Comparison of ENCODE assay signal across 8 cellular contexts in genomic region chr17:28951428-28951990, GRCh38. TPM values are rescaled to one million over a fixed set of nuclear protein-coding genes. Genes with fewer than 3 reads are reported as not detected.
DNase-seq lines count a peak whose midpoint lies in the region; ATAC-seq, FAIRE-seq and TF ChIP-seq lines count a peak whose summit lies in the region.

TSS of gene PHF12 (minus strand) at chr17:28951518. CDS start at chr17:28950960, 558 bp downstream.

- no TSS peak for BruUV-seq in A673 (replicated peaks; lab: Mats Ljungman, UMichigan)
- BruUV-seq in mammary epithelial cell (replicated peaks; lab: Mats Ljungman, UMichigan), result no TSS peak

- H3K4me3 ChIP-seq in A673 (ENCODE audit: low read depth, low read length, poor library complexity, severe bottlenecking), result peak within 1 kb of the TSS; percentile 88
- peak within 1 kb of the TSS; percentile 95 for H3K4me3 ChIP-seq in WERI-Rb-1 (ENCODE audit: low read depth, low read length)
- peak within 1 kb of the TSS; percentile 78 to 85 (median 81) for H3K4me3 ChIP-seq in mammary epithelial cell (replicated peaks in 1 of 3; ENCODE audit: insufficient read depth in 1 of 3, low read depth in 2 of 3, low read length in 3 of 3)
- peak within 1 kb of the TSS; percentile 93 to 98 for H3K4me3 ChIP-seq in small intestine (ENCODE audit: low read depth in 1 of 2, low read length in 2 of 2)

- peak within 1 kb of the TSS; percentile 88 for H2AFZ ChIP-seq in mammary epithelial cell (ENCODE audit: low read depth, low read length)

- H3K27me3 ChIP-seq in A673 (replicated peaks; ENCODE audit: insufficient read depth, low read depth, low read length, poor library complexity) (no peaks in the 10 kb centered on the region), WERI-Rb-1 (ENCODE audit: insufficient read depth, low read depth, severe bottlenecking) (no peaks in the 10 kb centered on the region), mammary epithelial cell (ENCODE audit: insufficient read depth, low read length) (no peaks in the 10 kb centered on the region), small intestine (ENCODE audit: control insufficient read depth in 2 of 2, insufficient read depth in 2 of 2, low read length in 2 of 2) (no peaks in the 10 kb centered on the region)

- dilution Hi-C loops in mammary epithelial cell (cut with HindIII; ENCODE audit: low sequenced_read_pairs), result no loop called here

- H3K4me1 ChIP-seq in A673 (ENCODE audit: insufficient read depth, low read length, poor library complexity, severe bottlenecking) (peaks cover 30% of the 10 kb centered on the region), mammary epithelial cell (ENCODE audit: insufficient read depth, low read length) (peaks cover 15% of the 10 kb centered on the region), small intestine (ENCODE audit: control insufficient read depth in 2 of 2, insufficient read depth in 1 of 2, low read depth in 1 of 2, low read length in 1 of 2) (peaks cover 0 to 6% of the 10 kb centered on the region in 2 donors)

- POLR2A ChIA-PET in A673 (lab: Charles Lee; ENCODE audit: low non-redundant PET), result interaction anchor here (0.6 to 1.0 kb wide), 2 partner anchors 39 to 232 kb away, joined by 5 to 9 read pairs; partner anchors contain the start of gene RPL23A

- peak within 1 kb of the TSS; percentile 93 for H3K4me2 ChIP-seq in mammary epithelial cell (ENCODE audit: insufficient read depth, low read depth, low read length)

- H3K9me3 ChIP-seq in A673 (ENCODE audit: low read depth, low read length, poor library complexity, severe bottlenecking), result no peaks in the 10 kb centered on the region
- H3K9me3 ChIP-seq in WERI-Rb-1 (ENCODE audit: severe bottlenecking), result no peaks in the 10 kb centered on the region
- no peaks in the 10 kb centered on the region for H3K9me3 ChIP-seq in mammary epithelial cell (replicated peaks; ENCODE audit: insufficient read depth, low read length)
- H3K9me3 ChIP-seq in small intestine (ENCODE audit: control insufficient read depth, low read depth), result no peaks in the 10 kb centered on the region

- ATAC-seq in GM18873 (IDR thresholded peaks at IDR 0.05; ENCODE audit: low FRiP score, unreplicated experiment) (peak; percentile 57), HG03139 (IDR thresholded peaks at IDR 0.05; ENCODE audit: unreplicated experiment) (peak; percentile 43)

- no peak for TF ChIP-seq CTCF in A673 (conservative IDR thresholded peaks at IDR 0.05; ENCODE audit: low read depth, low read length)
- no peak for TF ChIP-seq CTCF in WERI-Rb-1 (IDR thresholded peaks at IDR 0.05; ENCODE audit: low read depth, low read length)
- no peak for TF ChIP-seq CTCF in mammary epithelial cell (conservative IDR thresholded peaks at IDR 0.05 in 1 of 2, IDR thresholded peaks at IDR 0.05 in 1 of 2; ENCODE audit: extremely low read depth in 1 of 2, insufficient read depth in 1 of 2, low read depth in 1 of 2, low read length in 2 of 2)

- no peaks in the 10 kb centered on the region for H3K36me3 ChIP-seq in A673 (ENCODE audit: insufficient read depth, low read length, poor library complexity, severe bottlenecking)
- H3K36me3 ChIP-seq in WERI-Rb-1, result peaks cover 38% of the 10 kb centered on the region
- H3K36me3 ChIP-seq in mammary epithelial cell (ENCODE audit: insufficient read depth, low read length), result no peaks in the 10 kb centered on the region
- no peaks in the 10 kb centered on the region for H3K36me3 ChIP-seq in small intestine (ENCODE audit: control insufficient read depth in 2 of 2, insufficient read depth in 2 of 2, low read length in 2 of 2)

- in situ Hi-C loops in mammary epithelial cell (cut with MboI; ENCODE audit: low sequenced_read_pairs in 2 of 2), result no loop called here

- 2% methylated on average over 33 of the region's 51 CpGs for WGBS in mammary epithelial cell (ENCODE audit: low coverage, missing lambda C conversion rate)
- WGBS in small intestine, 3 donors, result 0 to 1% (median 1%) methylated on average over 37 to 51 of the region's 51 CpGs

- H3K27ac ChIP-seq in A673 (ENCODE audit: low read depth, low read length, poor library complexity, severe bottlenecking) (peak within 1 kb of the TSS; percentile 95), WERI-Rb-1 (peak within 1 kb of the TSS; percentile 95), mammary epithelial cell (ENCODE audit: insufficient read depth, low read depth, low read length) (peak within 1 kb of the TSS; percentile 91), small intestine (ENCODE audit: low read depth in 1 of 2, low read length in 1 of 2) (peak within 1 kb of the TSS; percentile 96 to 99)

- CTCF ChIA-PET in A673 (lab: Charles Lee), result interaction anchor here (0.6 to 2.6 kb wide), 9 partner anchors 14 to 360 kb away, joined by 3 to 9 read pairs (median 5); no protein-coding TSS in a partner anchor
- CTCF ChIA-PET in mammary epithelial cell (lab: Charles Lee; ENCODE audit: low non-redundant PET), result interaction anchor here (0.6 to 1.1 kb wide), 10 partner anchors 14 to 250 kb away, joined by 3 to 6 read pairs (median 4); no protein-coding TSS in a partner anchor

- H4K20me1 ChIP-seq in mammary epithelial cell (ENCODE audit: insufficient read depth, low read length), result no peaks in the 10 kb centered on the region

- FAIRE-seq in small intestine (lab: Jason Lieb, UNC), result no peak

- intact Hi-C loops in A673 (cut with micrococcal nuclease; ENCODE audit: unreplicated experiment), result no loop called here
- intact Hi-C loops in mammary epithelial cell (cut with micrococcal nuclease), result loop anchor here (5.0 kb wide), 3 partner anchors 104 to 204 kb away; no protein-coding TSS in a partner anchor

- peaks cover 48% of the 10 kb centered on the region for H3K79me2 ChIP-seq in mammary epithelial cell (ENCODE audit: insufficient read depth, low read length)

- DNase-seq in A673 (ENCODE audit: low spot score), result peak; percentile 100
- DNase-seq in NCI-H2227 (lab: John Stamatoyannopoulos, UW; ENCODE audit: unreplicated experiment), result peak; percentile 99
- peak; percentile 100 for DNase-seq in WERI-Rb-1
- DNase-seq in mammary epithelial cell, result peak; percentile 100
- peak; percentile 95 for DNase-seq in iPS-NIHi11 (ENCODE audit: low spot score)
- peak; percentile 100 for DNase-seq in small intestine

- H3K9ac ChIP-seq in mammary epithelial cell (ENCODE audit: insufficient read depth, low read length), result peak within 1 kb of the TSS; percentile 86

RNA-seq across cellular contexts. Expression of gene PHF12, which starts in this region (rescaled TPM):
- total RNA-seq in A673 (2021) (63.3 and 73.4 TPM in 2 replicates), mammary epithelial cell (10 to 100 TPM; 22.7 to 31.1 TPM)
- polyA plus RNA-seq in mammary epithelial cell (17.8 TPM), small intestine (10 to 100 TPM in 2 of 3 donors, 1 to 10 TPM in 1; 6.5 to 15.2 (median 15.0) TPM)
- polyA minus RNA-seq in mammary epithelial cell, result 60.6 TPM

Comparison
In these comparisons a context has a peak if more than half of its experiments do, and no peak if none do; other contexts are left out.
1. Peak in every context shown above with its lines: DNase-seq, ATAC-seq, H3K4me3 ChIP-seq and H3K27ac ChIP-seq.